Comparison of ENCODE assay signal across 8 cellular contexts in genomic region chr5:55994502-55994997, GRCh38. TPM values are rescaled to one million over a fixed set of nuclear protein-coding genes. Genes with fewer than 3 reads are reported as not detected.
DNase-seq lines count a peak whose midpoint lies in the region; ATAC-seq, FAIRE-seq and TF ChIP-seq lines count a peak whose summit lies in the region.

Gene IL6ST (minus strand): TSS chr5:55994963. CDS start chr5:55976278, 18,685 bp downstream.

- POLR2A ChIA-PET in HepG2 (lab: Yijun Ruan, JAX), result interaction anchor here (0.6 to 2.2 kb wide), 16 partner anchors 9 to 914 kb away, joined by 3 to 12 read pairs (median 5); partner anchors contain the start of gene SETD9

- H3K9me3 Mint-ChIP-seq in CD4-positive, CD25-positive, alpha-beta regulatory T cell, result peaks cover 0 to 5% (median 0%) of the 10 kb centered on the region in 7 donors
- H3K9me3 Mint-ChIP-seq in dendritic cell treated with granulocyte-macrophage colony-stimulating factor and Interleukin-4, amounts not matched to agents 40 ng/mL and 50 ng/mL, for 4 days, result no peaks in the 10 kb centered on the region

- TF ChIP-seq POLR2A in HepG2 (IDR thresholded peaks at IDR 0.05; ENCODE audit: insufficient read depth in 1 of 2, low read depth in 2 of 2, low read length in 2 of 2) (peak; percentile 60 to 87), stomach (IDR thresholded peaks at IDR 0.05) (peak in 1 of 4 donors; percentile 76)

- H3K4me3 Mint-ChIP-seq in CD4-positive, CD25-positive, alpha-beta regulatory T cell, result peak within 1 kb of the TSS; percentile 95 to 99 (median 99)
- H3K4me3 Mint-ChIP-seq in dendritic cell treated with granulocyte-macrophage colony-stimulating factor and Interleukin-4, amounts not matched to agents 40 ng/mL and 50 ng/mL, for 4 days, result peak within 1 kb of the TSS; percentile 89

- TF ChIP-seq RAD21 in HepG2 (CRISPR knock-in tag; IDR thresholded peaks at IDR 0.05), result peak; percentile 68

- H3K4me1 Mint-ChIP-seq in CD4-positive, CD25-positive, alpha-beta regulatory T cell, result peaks cover 35 to 55% (median 52%) of the 10 kb centered on the region in 4 donors
- H3K4me1 Mint-ChIP-seq in dendritic cell treated with granulocyte-macrophage colony-stimulating factor and Interleukin-4, amounts not matched to agents 40 ng/mL and 50 ng/mL, for 4 days (ENCODE audit: low read depth), result peaks cover 49% of the 10 kb centered on the region

- peaks cover 61% of the 10 kb centered on the region for H3K79me2 ChIP-seq in HepG2 (ENCODE audit: insufficient read depth, low read length)

- CTCF ChIA-PET in HepG2 (lab: Yijun Ruan, JAX; ENCODE audit: low intra/inter-chr PET ratio, low total read pairs), result no interaction called here

- intact Hi-C loops in dendritic cell treated with granulocyte-macrophage colony-stimulating factor and Interleukin-4, amounts not matched to agents 40 ng/mL and 50 ng/mL, for 4 days (cut with micrococcal nuclease), result loop anchor here (5.0 to 10.0 kb wide), 4 partner anchors 33 to 208 kb away; no protein-coding TSS in a partner anchor
- intact Hi-C loops in HepG2 (cut with micrococcal nuclease; ENCODE audit: unreplicated experiment), result loop anchor here (2.0 to 5.0 kb wide), 4 partner anchors 33 to 130 kb away; no protein-coding TSS in a partner anchor
- intact Hi-C loops in stomach (cut with DNase I; ENCODE audit: low total_unique reads), result no loop called here

- no peaks in the 10 kb centered on the region for H3K27me3 ChIP-seq in CD4-positive, CD25-positive, alpha-beta regulatory T cell (ENCODE audit: control insufficient read depth, insufficient read depth, low read length)
- H3K27me3 ChIP-seq in HepG2 (ENCODE audit: control insufficient read depth in 1 of 2, insufficient read depth in 2 of 2, low read length in 2 of 2) (peaks cover 0 to 4% of the 10 kb centered on the region in 2 experiments; a peak in 1 of 5 replicates), stomach (no peaks in the 10 kb centered on the region)

- TF ChIP-seq CTCF in HepG2 (CRISPR knock-in tag; IDR thresholded peaks at IDR 0.05) (no peak), stomach (IDR thresholded peaks at IDR 0.05) (no peak)

- peaks cover 8% of the 10 kb centered on the region for H3K27me3 Mint-ChIP-seq in CD4-positive, CD25-positive, alpha-beta regulatory T cell
- H3K27me3 Mint-ChIP-seq in dendritic cell treated with granulocyte-macrophage colony-stimulating factor and Interleukin-4, amounts not matched to agents 40 ng/mL and 50 ng/mL, for 4 days, result no peaks in the 10 kb centered on the region

- no peaks in the 10 kb centered on the region for H3K9me3 ChIP-seq in CD4-positive, CD25-positive, alpha-beta regulatory T cell (ENCODE audit: control insufficient read depth in 2 of 2, low read length in 2 of 2)
- no peaks in the 10 kb centered on the region for H3K9me3 ChIP-seq in HepG2 (ENCODE audit: low read length)
- no peaks in the 10 kb centered on the region for H3K9me3 ChIP-seq in stomach

- H3K27ac ChIP-seq in CD4-positive, CD25-positive, alpha-beta regulatory T cell (ENCODE audit: insufficient read depth, low read length, poor library complexity, severe bottlenecking), result peak within 1 kb of the TSS; percentile 97
- H3K27ac ChIP-seq in HepG2 (ENCODE audit: extremely low read length, insufficient read depth, low read length), result peak within 1 kb of the TSS; percentile 94
- peak within 1 kb of the TSS; percentile 98 to 100 (median 99) for H3K27ac ChIP-seq in stomach

- H3K4me3 ChIP-seq in CD4-positive, CD25-positive, alpha-beta regulatory T cell (ENCODE audit: low read depth, low read length), result peak within 1 kb of the TSS; percentile 97
- peak within 1 kb of the TSS; percentile 90 to 99 (median 97) for H3K4me3 ChIP-seq in HepG2 (replicated peaks in 1 of 3; ENCODE audit: insufficient read depth in 1 of 3, low read depth in 2 of 3, low read length in 3 of 3)
- H3K4me3 ChIP-seq in stomach, result peak within 1 kb of the TSS; percentile 57 to 90 (median 72)

- BruUV-seq in HepG2 (replicated peaks; lab: Mats Ljungman, UMichigan), result no TSS peak

- H3K36me3 ChIP-seq in CD4-positive, CD25-positive, alpha-beta regulatory T cell (ENCODE audit: control insufficient read depth, insufficient read depth, low read length), result no peaks in the 10 kb centered on the region
- H3K36me3 ChIP-seq in HepG2 (replicated peaks in 1 of 2; ENCODE audit: control insufficient read depth in 1 of 2, insufficient read depth in 2 of 2, low read length in 2 of 2) (peaks cover 0 to 3% of the 10 kb centered on the region in 2 experiments; a peak in 1 of 5 replicates), stomach (no peaks in the 10 kb centered on the region)

- WGBS in HepG2 (ENCODE audit: low lambda C conversion rate), result under 1% methylated on average over 19 of the region's 48 CpGs
- WGBS in stomach, 5 donors, result 0 to 1% (median 0%) methylated on average over 15 to 48 of the region's 48 CpGs

- peak in 2 of 3 donors; percentile 36 to 74 for DNase-seq in CD4-positive, CD25-positive, alpha-beta regulatory T cell
- DNase-seq in T follicular helper cell (ENCODE audit: low read depth) (peak; percentile 35), HepG2 (ENCODE audit: low spot score) (peak; percentile 46), stomach (peak; percentile 71)

- no peak within 1 kb of the TSS for H2AFZ ChIP-seq in HepG2 (ENCODE audit: low read length)

- peak within 1 kb of the TSS; percentile 97 to 99 (median 99) for H3K27ac Mint-ChIP-seq in CD4-positive, CD25-positive, alpha-beta regulatory T cell
- peak within 1 kb of the TSS; percentile 95 for H3K27ac Mint-ChIP-seq in dendritic cell treated with granulocyte-macrophage colony-stimulating factor and Interleukin-4, amounts not matched to agents 40 ng/mL and 50 ng/mL, for 4 days

- FAIRE-seq in HepG2 (lab: Jason Lieb, UNC), result no peak

- peaks cover 7% of the 10 kb centered on the region for H3K36me3 Mint-ChIP-seq in CD4-positive, CD25-positive, alpha-beta regulatory T cell
- peaks cover 43% of the 10 kb centered on the region for H3K36me3 Mint-ChIP-seq in dendritic cell treated with granulocyte-macrophage colony-stimulating factor and Interleukin-4, amounts not matched to agents 40 ng/mL and 50 ng/mL, for 4 days (ENCODE audit: low read depth)

- peak within 1 kb of the TSS; percentile 79 for H3K4me2 ChIP-seq in HepG2 (ENCODE audit: low read depth, low read length)

- peaks cover 35% of the 10 kb centered on the region for H4K20me1 ChIP-seq in HepG2 (ENCODE audit: insufficient read depth, low read length)

- ATAC-seq in CD4-positive, CD25-positive, alpha-beta regulatory T cell (ENCODE audit: low read depth in 2 of 2), result peak in 1 of 2 donors; percentile 7
- peak; percentile 35 for ATAC-seq in GM19023 (IDR thresholded peaks at IDR 0.05; ENCODE audit: unreplicated experiment)
- ATAC-seq in HG03159 (IDR thresholded peaks at IDR 0.05; ENCODE audit: unreplicated experiment), result peak; percentile 40
- peak; percentile 67 for ATAC-seq in HepG2
- no peak for ATAC-seq in HG02973 (IDR thresholded peaks at IDR 0.05; ENCODE audit: unreplicated experiment)

- TF ChIP-seq EP300 in HepG2 (IDR thresholded peaks at IDR 0.05; ENCODE audit: low read depth in 2 of 2, low read length in 2 of 2) (no peak), HepG2 (CRISPR knock-in tag; IDR thresholded peaks at IDR 0.05; ENCODE audit: borderline replicate concordance) (no peak), stomach (IDR thresholded peaks at IDR 0.05) (no peak)

- peaks cover 37% of the 10 kb centered on the region for H3K4me1 ChIP-seq in CD4-positive, CD25-positive, alpha-beta regulatory T cell (ENCODE audit: control insufficient read depth, insufficient read depth, low read length, poor library complexity, severe bottlenecking)
- peaks cover 50% of the 10 kb centered on the region for H3K4me1 ChIP-seq in HepG2 (ENCODE audit: insufficient read depth, low read length)
- peaks cover 28 to 52% (median 44%) of the 10 kb centered on the region in 4 donors for H3K4me1 ChIP-seq in stomach

- in situ Hi-C loops in HepG2 (cut with HindIII; ENCODE audit: extremely low pct_ligation_motif_present, low pct_unique_long_range_greater_than_20kb), result loop anchor here (5.0 to 25.0 kb wide), 2 partner anchors 208 to 868 kb away; no protein-coding TSS in a partner anchor

- peak within 1 kb of the TSS; percentile 99 for H3K9ac ChIP-seq in HepG2 (ENCODE audit: insufficient read depth, low read depth, low read length)

RNA-seq across cellular contexts. Expression of gene IL6ST, which starts in this region (rescaled TPM):
- 234 TPM for total RNA-seq in CD4-positive, CD25-positive, alpha-beta regulatory T cell
- 10 to 100 TPM; 25.3 to 59.8 (median 45.8) TPM for polyA plus RNA-seq in CD4-positive, CD25-positive, alpha-beta regulatory T cell
- 161 and 166 TPM in 2 replicates for total RNA-seq in HepG2 (2016; rRNA removed; fragmentation: Illumina TruSeq; extraction: Trizol)
- 14.7 and 15.1 TPM in 2 replicates for total RNA-seq in HepG2 (2016; cell fraction: cytosol; rRNA removed; fragmentation: Illumina TruSeq; extraction: Trizol; ENCODE audit: low read depth)
- total RNA-seq in HepG2 (2016; cell fraction: insoluble cytoplasmic fraction; rRNA removed; fragmentation: Illumina TruSeq; extraction: Trizol), result 168 TPM in 2 replicates
- total RNA-seq in HepG2 (2016; cell fraction: membrane; rRNA removed; fragmentation: Illumina TruSeq; extraction: Trizol), result 65.8 and 71.7 TPM in 2 replicates
- 163 and 201 TPM in 2 replicates for total RNA-seq in HepG2 (2016; cell fraction: nucleus; rRNA removed; fragmentation: Illumina TruSeq; extraction: Trizol)
- 57.9 and 66.6 TPM in 2 replicates for polyA plus RNA-seq in HepG2 (2011; rRNA removed)
- 31.2 and 65.6 TPM in 2 replicates for polyA plus RNA-seq in HepG2 (2011; cell fraction: cytosol; rRNA removed)
- polyA plus RNA-seq in HepG2 (2011; cell fraction: nucleus; rRNA removed), result 23.4 and 30.7 TPM in 2 replicates
- polyA plus RNA-seq in HepG2 (2012), result 51.0 and 78.1 TPM in 2 replicates
- 2.0 and 2.1 TPM in 2 replicates for polyA plus RNA-seq in HepG2 (2016; cell fraction: cytosol; fragmentation: Illumina TruSeq; extraction: Trizol; ENCODE audit: low read depth)
- polyA plus RNA-seq in HepG2 (2016; cell fraction: insoluble cytoplasmic fraction; fragmentation: Illumina TruSeq; extraction: Trizol; ENCODE audit: low read depth), result 43.1 and 49.7 TPM in 2 replicates
- polyA plus RNA-seq in HepG2 (2016; cell fraction: membrane; fragmentation: Illumina TruSeq; extraction: Trizol; ENCODE audit: low read depth), result 9.8 and 10.4 TPM in 2 replicates
- 83.2 and 85.6 TPM in 2 replicates for polyA plus RNA-seq in HepG2 (2016; cell fraction: nucleus; fragmentation: Illumina TruSeq; extraction: Trizol; ENCODE audit: insufficient read depth, low read depth)
- 72.6 and 124 TPM in 2 replicates for polyA minus RNA-seq in HepG2 (2011; rRNA and poly(A)+ RNA removed; ENCODE audit: low replicate concordance)
- 241 and 268 TPM in 2 replicates for polyA minus RNA-seq in HepG2 (2011; cell fraction: cytosol; rRNA and poly(A)+ RNA removed)
- polyA minus RNA-seq in HepG2 (2011; cell fraction: nucleus; rRNA and poly(A)+ RNA removed), result 145 and 264 TPM in 2 replicates
- 100 to 1,000 TPM in 3 of 5 donors, 10 to 100 TPM in 2; 33.0 to 466 (median 214) TPM for total RNA-seq in stomach
- polyA plus RNA-seq in stomach, result 10 to 100 TPM; 18.5 to 22.4 (median 21.8) TPM
